Comparison of ENCODE assay signal across 14 cellular contexts in the genomic region with DNA sequence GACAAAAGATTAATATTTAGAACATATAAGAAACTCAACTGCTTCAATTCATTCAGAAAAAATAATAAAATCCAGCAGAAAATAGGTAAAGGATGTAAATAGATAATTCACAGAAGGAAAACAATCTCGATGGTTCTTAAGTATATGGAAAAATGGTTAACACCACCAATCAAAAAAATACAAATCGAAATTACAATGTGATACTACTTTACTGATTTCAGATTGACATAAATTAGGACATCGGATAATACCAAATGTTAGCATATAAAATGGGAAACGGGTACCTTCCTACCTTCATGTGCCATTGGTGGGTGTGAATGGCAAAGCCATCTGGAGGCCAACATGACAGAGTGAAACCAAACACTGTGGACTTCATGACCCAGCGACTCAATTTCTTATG. TPM values are rescaled to one million over a fixed set of nuclear protein-coding genes. Genes with fewer than 3 reads are reported as not detected.
A peak's percentile ranks its signal among the peaks of the same experiment; 100 is the strongest.
DNase-seq lines count a peak whose midpoint lies in the region; ATAC-seq and TF ChIP-seq lines count a peak whose summit lies in the region.
"Had no signal": no experiment of that assay in that cellular context is flagged by ENCODE, and none has a peak within 500 bp of the region (broad histone marks: within the 10 kb centered on the region; RNA-seq: fewer than 3 reads in every experiment).

No MANE protein-coding gene starts in this region.

- peaks cover 30% of the 10 kb centered on the region for H3K4me1 Mint-ChIP-seq in CD4-positive, alpha-beta T cell (ENCODE audit: low read depth)
- H3K4me1 Mint-ChIP-seq in WTC11 (peaks cover 25% of the 10 kb centered on the region), mesothelial cell of epicardium (peaks cover 14% of the 10 kb centered on the region)

- DNase-seq in NCI-H2227 (lab: John Stamatoyannopoulos, UW; ENCODE audit: unreplicated experiment) = peak; percentile 27
- DNase-seq in NCI-H2227 treated with DMSO at 0.1 percent for 48 hours (lab: John Stamatoyannopoulos, UW) = no peak
- no peak for DNase-seq in CD4-positive, alpha-beta T cell
- DNase-seq in WTC11 (ENCODE audit: low spot score) = no peak
- DNase-seq in mesothelial cell of epicardium (ENCODE audit: low spot score in 2 of 2, unreplicated experiment in 2 of 2) = no peak
- no peak for DNase-seq in germinal center (ENCODE audit: low spot score)
- DNase-seq in sciatic nerve (ENCODE audit: low spot score) = no peak
- no peak for DNase-seq in NCI-H446 treated with DMSO at 0.1 percent for 48 hours (lab: John Stamatoyannopoulos, UW)
- DNase-seq: activated CD8-positive, alpha-beta memory T cell treated with anti-CD3 and anti-CD28 coated beads for 24 hours; activated gamma-delta T cell treated with Interleukin-2 at 50 U/mL for 16 hours; DND-41; NCI-H510A had no signal

- ATAC-seq in CD4-positive, alpha-beta T cell (ENCODE audit: poor library complexity) = no peak
- ATAC-seq in WTC11 (no peak), sciatic nerve (no peak)
- ATAC-seq: stimulated activated memory B cell treated with anti-CD40 and anti-IgM and Interleukin-4, amounts not matched to agents 10 μg/mL and 1 μg/mL and 100 μg/mL, for 72 hours had no signal

- H3K9me3 Mint-ChIP-seq in CD4-positive, alpha-beta T cell = no peaks in the 10 kb centered on the region
- H3K9me3 Mint-ChIP-seq in WTC11 (peaks cover 4% of the 10 kb centered on the region; the same call in 1 of the 2 replicates), mesothelial cell of epicardium (peaks cover 7% of the 10 kb centered on the region)
- H3K9me3 Mint-ChIP-seq: stimulated activated memory B cell treated with anti-CD40 and anti-IgM and Interleukin-4, amounts not matched to agents 10 μg/mL and 1 μg/mL and 100 μg/mL, for 72 hours had no signal

- POLR2A ChIA-PET in CD4-positive, alpha-beta T cell (lab: Charles Lee) = interaction anchor here (0.7 to 1.8 kb wide), 3 partner anchors 24 to 92 kb away, joined by 3 to 14 read pairs (median 7); partner anchors contain the start of genes DDX24 and IFI27L1
- POLR2A ChIA-PET in WTC11 (lab: Charles Lee) = no interaction called here

- peaks cover 7% of the 10 kb centered on the region for H3K27me3 Mint-ChIP-seq in CD4-positive, alpha-beta T cell
- H3K27me3 Mint-ChIP-seq in WTC11 (ENCODE audit: low read depth) (peaks cover 50% of the 10 kb centered on the region), mesothelial cell of epicardium (ENCODE audit: low read depth) (peaks cover 66% of the 10 kb centered on the region)

- no peaks in the 10 kb centered on the region for H3K9me3 ChIP-seq in CD4-positive, alpha-beta T cell (ENCODE audit: control insufficient read depth, low read length)

- peak overlapping the region; percentile 87 for H3K4me3 Mint-ChIP-seq in CD4-positive, alpha-beta T cell
- H3K4me3 Mint-ChIP-seq in WTC11 (peak overlapping the region; percentile 87), mesothelial cell of epicardium (peak overlapping the region; percentile 71)

- CTCF ChIA-PET in CD4-positive, alpha-beta T cell (lab: Charles Lee) = interaction anchor here (1.1 to 1.5 kb wide), 2 partner anchors 43 to 233 kb away, joined by 3 read pairs; partner anchors contain the start of gene IFI27L2
- CTCF ChIA-PET in WTC11 (lab: Charles Lee) = interaction anchor here (2.2 to 3.2 kb wide), 2 partner anchors 35 to 42 kb away, joined by 6 to 41 read pairs; no protein-coding TSS in a partner anchor

- no peak for TF ChIP-seq CTCF in CD4-positive, alpha-beta T cell (IDR thresholded peaks at IDR 0.05)
- TF ChIP-seq CTCF in WTC11 (IDR thresholded peaks at IDR 0.05) (no peak), mesothelial cell of epicardium (IDR thresholded peaks at IDR 0.05; ENCODE audit: unreplicated experiment) (no peak)

- no peak overlapping the region for H3K27ac ChIP-seq in CD4-positive, alpha-beta T cell (ENCODE audit: low read depth, low read length)

- no peak overlapping the region for H3K27ac Mint-ChIP-seq in CD4-positive, alpha-beta T cell
- H3K27ac Mint-ChIP-seq in WTC11 (no peak overlapping the region), mesothelial cell of epicardium (no peak overlapping the region)
- H3K27ac Mint-ChIP-seq: memory B cell; stimulated activated memory B cell treated with anti-CD40 and anti-IgM and Interleukin-4, amounts not matched to agents 10 μg/mL and 1 μg/mL and 100 μg/mL, for 72 hours had no signal

- intact Hi-C loops in CD4-positive, alpha-beta T cell (cut with DNase I, micrococcal nuclease) = loop anchor here in 1 of 2 experiments (2.0 to 10.0 kb wide), 3 partner anchors 90 to 1058 kb away; partner anchors contain the start of gene ITPK1
- intact Hi-C loops in sciatic nerve (cut with DNase I) = no loop called here

- peaks cover 7% of the 10 kb centered on the region for H3K27me3 ChIP-seq in CD4-positive, alpha-beta T cell (ENCODE audit: control insufficient read depth, insufficient read depth, low read length)

- no peaks in the 10 kb centered on the region for H3K36me3 Mint-ChIP-seq in CD4-positive, alpha-beta T cell (ENCODE audit: low read depth)
- H3K36me3 Mint-ChIP-seq in WTC11 (no peaks in the 10 kb centered on the region), mesothelial cell of epicardium (no peaks in the 10 kb centered on the region)
- H3K36me3 Mint-ChIP-seq: stimulated activated memory B cell treated with anti-CD40 and anti-IgM and Interleukin-4, amounts not matched to agents 10 μg/mL and 1 μg/mL and 100 μg/mL, for 72 hours had no signal

TF ChIP-seq in WTC11, 78 proteins besides CTCF, POLR2A, EP300 and RAD21:
- TF ChIP-seq, protein P1, sequence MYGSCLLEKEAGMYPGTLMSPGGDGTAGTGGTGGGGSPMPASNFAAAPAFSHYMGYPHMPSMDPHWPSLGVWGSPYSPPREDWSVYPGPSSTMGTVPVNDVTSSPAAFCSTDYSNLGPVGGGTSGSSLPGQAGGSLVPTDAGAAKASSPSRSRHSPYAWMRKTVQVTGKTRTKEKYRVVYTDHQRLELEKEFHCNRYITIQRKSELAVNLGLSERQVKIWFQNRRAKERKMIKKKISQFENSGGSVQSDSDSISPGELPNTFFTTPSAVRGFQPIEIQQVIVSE (CRISPR knock-in tag; IDR thresholded peaks at IDR 0.05; ENCODE audit: borderline replicate concordance) = no peak
- no peak for TF ChIP-seq ZNF425 (CRISPR knock-in tag; conservative IDR thresholded peaks at IDR 0.05)

RNA-seq across cellular contexts. Expression of gene PPP4R4, which starts 1.6 kb away (rescaled TPM):
- 1 to 10 TPM; 3.5 to 4.3 TPM for total RNA-seq in CD4-positive, alpha-beta T cell
- total RNA-seq in WTC11 (2021) = 8.1 to 9.6 TPM (median 8.2 TPM) in 3 replicates
- 0.29 to 0.64 TPM (median 0.54 TPM) in 3 replicates for total RNA-seq in mesothelial cell of epicardium
- total RNA-seq in sciatic nerve = 1.0 TPM

RNA-seq across cellular contexts. Expression of gene IFI27L2, which starts 43.1 kb away (rescaled TPM):
- 10 to 100 TPM; 21.5 to 22.2 TPM for total RNA-seq in CD4-positive, alpha-beta T cell
- 22.1 to 37.2 TPM (median 35.5 TPM) in 3 replicates for total RNA-seq in WTC11 (2021)
- total RNA-seq in mesothelial cell of epicardium = 28.5 to 36.2 TPM (median 35.8 TPM) in 3 replicates
- 85.4 TPM for total RNA-seq in sciatic nerve
